In the genomic region with DNA sequence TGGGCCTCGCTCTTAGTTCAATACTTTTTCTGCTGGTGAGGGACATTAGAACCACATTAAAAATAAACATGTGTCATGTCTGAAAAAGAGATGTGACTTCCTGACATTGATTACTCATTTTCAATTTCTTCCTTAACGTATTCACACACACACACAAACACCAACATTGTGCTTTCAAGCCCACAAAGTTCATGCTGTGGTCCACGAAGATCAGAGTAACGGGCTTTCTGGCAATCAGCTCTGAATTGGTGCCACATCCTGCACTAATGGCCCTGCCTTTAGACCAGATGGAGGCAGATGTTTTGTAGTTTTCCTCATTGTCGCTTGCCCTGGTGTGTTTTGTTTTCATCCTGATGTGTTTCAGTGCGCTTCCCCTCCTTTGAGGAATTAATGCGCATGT, we compare ENCODE assay signal across 16 cellular contexts. TPM values are rescaled to one million over a fixed set of nuclear protein-coding genes. Genes with fewer than 3 reads are reported as not detected.
DNase-seq lines count a peak whose midpoint lies in the region; FAIRE-seq and TF ChIP-seq lines count a peak whose summit lies in the region.
"Had no signal": no experiment of that assay in that cellular context is flagged by ENCODE, and none has a peak within 500 bp of the region (broad histone marks: within the 10 kb centered on the region; RNA-seq: fewer than 3 reads in every experiment).

No MANE protein-coding gene starts in this region.

- H3K27ac Mint-ChIP-seq in activated CD4-positive, alpha-beta memory T cell treated with anti-CD3 and anti-CD28 coated beads for 36 hours, result peak overlapping the region; percentile 70
- H3K27ac Mint-ChIP-seq: endodermal cell; stimulated activated naive B cell treated with anti-CD40 and anti-IgM and Interleukin-4, amounts not matched to agents 10 μg/mL and 1 μg/mL and 100 μg/mL, for 72 hours had no signal

- H3K4me3 ChIP-seq in endothelial cell of umbilical vein (replicated peaks in 1 of 3; ENCODE audit: insufficient read depth in 1 of 3, low read depth in 1 of 3, low read length in 3 of 3), result no peak overlapping the region
- H3K4me3 ChIP-seq in ascending aorta, result no peak overlapping the region
- H3K4me3 ChIP-seq: lower lobe of right lung, tibial artery had no signal

- H3K9me1 ChIP-seq in endothelial cell of umbilical vein (replicated peaks; ENCODE audit: control insufficient read depth, extremely low read depth, insufficient read depth, low read length), result no peaks in the 10 kb centered on the region

- no peaks in the 10 kb centered on the region for H3K36me3 Mint-ChIP-seq in activated CD4-positive, alpha-beta memory T cell treated with anti-CD3 and anti-CD28 coated beads for 36 hours
- H3K36me3 Mint-ChIP-seq: stimulated activated naive B cell treated with anti-CD40 and anti-IgM and Interleukin-4, amounts not matched to agents 10 μg/mL and 1 μg/mL and 100 μg/mL, for 72 hours had no signal

- H3K9me3 ChIP-seq in endothelial cell of umbilical vein (replicated peaks; ENCODE audit: control insufficient read depth, insufficient read depth, low read length) (no peaks in the 10 kb centered on the region), ascending aorta (no peaks in the 10 kb centered on the region)
- H3K9me3 ChIP-seq: Caco-2, lower lobe of right lung, tibial artery had no signal

- TF ChIP-seq CTCF in endothelial cell of umbilical vein (IDR thresholded peaks at IDR 0.05; ENCODE audit: extremely low read depth in 1 of 2, insufficient read depth in 1 of 2, low read depth in 1 of 2, low read length in 2 of 2), result no peak
- no peak for TF ChIP-seq CTCF in ascending aorta (IDR thresholded peaks at IDR 0.05)

- H3K4me2 ChIP-seq in endothelial cell of umbilical vein (ENCODE audit: insufficient read depth, low read length), result no peak overlapping the region

- H3K27me3 ChIP-seq in endothelial cell of umbilical vein (ENCODE audit: control insufficient read depth in 2 of 2, insufficient read depth in 2 of 2, low read length in 2 of 2) (no peaks in the 10 kb centered on the region), ascending aorta (no peaks in the 10 kb centered on the region)
- H3K27me3 ChIP-seq: tibial artery had no signal

- dilution Hi-C loops in endothelial cell of umbilical vein (cut with MboI; ENCODE audit: extremely low pct_ligation_motif_present, low sequenced_read_pairs), result no loop called here

- DNase-seq in CD1c-positive myeloid dendritic cell (ENCODE audit: extremely low spot score), result peak; percentile 20
- DNase-seq in ELR (ENCODE audit: low read depth), result peak; percentile 40
- peak; percentile 33 for DNase-seq in activated CD4-positive, alpha-beta memory T cell treated with anti-CD3 and anti-CD28 coated beads for 36 hours
- DNase-seq in endothelial cell of umbilical vein (ENCODE audit: low read depth, low spot score), result no peak
- no peak for DNase-seq in medulla oblongata (ENCODE audit: extremely low spot score)
- no peak for DNase-seq in HuH-7.5 (ENCODE audit: low spot score)
- no peak for DNase-seq in ascending aorta (ENCODE audit: low spot score in 2 of 2)
- DNase-seq: activated naive CD4-positive, alpha-beta T cell; Caco-2; endodermal cell; lower lobe of right lung; NCI-H524; right cardiac atrium; stimulated activated naive B cell treated with anti-CD40 and anti-IgM and Interleukin-4, amounts not matched to agents 10 μg/mL and 1 μg/mL and 100 μg/mL, for 72 hours; tibial artery had no signal

- intact Hi-C loops in activated CD4-positive, alpha-beta memory T cell treated with anti-CD3 and anti-CD28 coated beads for 36 hours (cut with micrococcal nuclease), result loop anchor here (1.0 kb wide), 1 partner anchor 71 kb away; no protein-coding TSS in a partner anchor
- intact Hi-C loops in endothelial cell of umbilical vein (cut with micrococcal nuclease), result no loop called here
- intact Hi-C loops in ascending aorta (cut with DNase I), result no loop called here

- H3K4me3 Mint-ChIP-seq in activated CD4-positive, alpha-beta memory T cell treated with anti-CD3 and anti-CD28 coated beads for 36 hours, result no peak overlapping the region
- H3K4me3 Mint-ChIP-seq: endodermal cell; stimulated activated naive B cell treated with anti-CD40 and anti-IgM and Interleukin-4, amounts not matched to agents 10 μg/mL and 1 μg/mL and 100 μg/mL, for 72 hours had no signal

- H3K4me1 ChIP-seq in endothelial cell of umbilical vein (ENCODE audit: control insufficient read depth, extremely low read depth, insufficient read depth, low read length), result peaks cover 8% of the 10 kb centered on the region
- no peaks in the 10 kb centered on the region for H3K4me1 ChIP-seq in ascending aorta
- H3K4me1 ChIP-seq: tibial artery had no signal

- H3K27me3 Mint-ChIP-seq in activated CD4-positive, alpha-beta memory T cell treated with anti-CD3 and anti-CD28 coated beads for 36 hours, result no peaks in the 10 kb centered on the region

- peaks cover 28% of the 10 kb centered on the region for H3K4me1 Mint-ChIP-seq in activated CD4-positive, alpha-beta memory T cell treated with anti-CD3 and anti-CD28 coated beads for 36 hours (ENCODE audit: low read depth)

- no peak for TF ChIP-seq POLR2A in endothelial cell of umbilical vein (IDR thresholded peaks at IDR 0.05; ENCODE audit: low read depth, low read length)

- no peaks in the 10 kb centered on the region for H3K79me2 ChIP-seq in endothelial cell of umbilical vein (ENCODE audit: control insufficient read depth, insufficient read depth, low read length)

- H3K9ac ChIP-seq in endothelial cell of umbilical vein (replicated peaks; ENCODE audit: extremely low read depth, insufficient read depth, low read length), result no peak overlapping the region

- peak; percentile 74 for FAIRE-seq in endothelial cell of umbilical vein (lab: Jason Lieb, UNC)
- FAIRE-seq: islet of Langerhans had no signal

- no peaks in the 10 kb centered on the region for H4K20me1 ChIP-seq in endothelial cell of umbilical vein (replicated peaks; ENCODE audit: control insufficient read depth, extremely low read depth, insufficient read depth, low read length)

- H2AFZ ChIP-seq in endothelial cell of umbilical vein (ENCODE audit: low read depth, low read length), result no peak overlapping the region

- CTCF ChIA-PET in activated CD4-positive, alpha-beta memory T cell treated with anti-CD3 and anti-CD28 coated beads for 36 hours (lab: Charles Lee), result interaction anchor here (1.0 kb wide), 1 partner anchor 75 kb away, joined by 3 read pairs; no protein-coding TSS in a partner anchor
- CTCF ChIA-PET in endothelial cell of umbilical vein (lab: Charles Lee), result no interaction called here

- POLR2A ChIA-PET in activated CD4-positive, alpha-beta memory T cell treated with anti-CD3 and anti-CD28 coated beads for 36 hours (lab: Charles Lee), result interaction anchor here (0.8 to 1.1 kb wide), 2 partner anchors 48 to 60 kb away, joined by 4 to 5 read pairs; partner anchors contain the start of gene POMP
- POLR2A ChIA-PET in endothelial cell of umbilical vein (lab: Charles Lee), result no interaction called here

- H3K36me3 ChIP-seq in endothelial cell of umbilical vein (ENCODE audit: control insufficient read depth in 2 of 2, extremely low read depth in 1 of 2, insufficient read depth in 2 of 2, low read length in 2 of 2) (no peaks in the 10 kb centered on the region), ascending aorta (no peaks in the 10 kb centered on the region)
- H3K36me3 ChIP-seq: lower lobe of right lung, tibial artery had no signal

- H3K27ac ChIP-seq in endothelial cell of umbilical vein (ENCODE audit: insufficient read depth, low read depth, low read length) (no peak overlapping the region), ascending aorta (no peak overlapping the region)
- H3K27ac ChIP-seq: lower lobe of right lung, tibial artery had no signal

- no peaks in the 10 kb centered on the region for H3K9me3 Mint-ChIP-seq in activated CD4-positive, alpha-beta memory T cell treated with anti-CD3 and anti-CD28 coated beads for 36 hours
- H3K9me3 Mint-ChIP-seq: endodermal cell had no signal

- no TSS peak for BruUV-seq in endothelial cell of umbilical vein (replicated peaks; lab: Mats Ljungman, UMichigan)

TF ChIP-seq in endothelial cell of umbilical vein, 7 proteins besides CTCF, POLR2A, EP300 and RAD21:
- TF ChIP-seq FOS (IDR thresholded peaks at IDR 0.05; ENCODE audit: borderline replicate concordance, insufficient read depth, low read length), result no peak
- TF ChIP-seq EZH2 (IDR thresholded peaks at IDR 0.05; ENCODE audit: borderline replicate concordance, low read depth, low read length, severe bottlenecking), result no peak
- no peak for TF ChIP-seq JUN (IDR thresholded peaks at IDR 0.05; ENCODE audit: borderline replicate concordance, insufficient read depth, insufficient read length, low read depth)
- no peak for TF ChIP-seq MYC (IDR thresholded peaks at IDR 0.05; ENCODE audit: low read depth, low read length)
- no peak for TF ChIP-seq GATA2 (IDR thresholded peaks at IDR 0.05; ENCODE audit: insufficient read depth, insufficient read length, low read depth, low read length)
- no peak for TF ChIP-seq MAX (IDR thresholded peaks at IDR 0.05; ENCODE audit: insufficient read depth, insufficient read length)
- TF ChIP-seq POLR2AphosphoS5 (IDR thresholded peaks at IDR 0.05; ENCODE audit: insufficient read depth, low read depth, low read length), result no peak

RNA-seq across cellular contexts. Expression of gene POMP, which starts 47.9 kb away (rescaled TPM):
- total RNA-seq in activated CD4-positive, alpha-beta memory T cell treated with anti-CD3 and anti-CD28 coated beads for 36 hours, result 100 to 1,000 TPM; 123 to 125 TPM
- total RNA-seq in endothelial cell of umbilical vein, result 88.9 and 105 TPM in 2 replicates
- 18.9 and 27.0 TPM in 2 replicates for polyA plus RNA-seq in endothelial cell of umbilical vein
- 35.9 and 43.4 TPM in 2 replicates for polyA plus RNA-seq in endothelial cell of umbilical vein (2011; cell fraction: cytosol; rRNA removed)
- polyA plus RNA-seq in endothelial cell of umbilical vein (2011; cell fraction: nucleus; rRNA removed), result 16.1 and 21.2 TPM in 2 replicates
- 147 and 198 TPM in 2 replicates for polyA plus RNA-seq in endothelial cell of umbilical vein (2012)
- 19.4 and 27.4 TPM in 2 replicates for polyA minus RNA-seq in endothelial cell of umbilical vein
- polyA minus RNA-seq in endothelial cell of umbilical vein (2011; cell fraction: cytosol; rRNA and poly(A)+ RNA removed), result 18.1 TPM
- 9.2 and 15.1 TPM in 2 replicates for polyA minus RNA-seq in endothelial cell of umbilical vein (2011; cell fraction: nucleus; rRNA and poly(A)+ RNA removed)
- total RNA-seq in ascending aorta, result 25.0 TPM

Comparison
In these comparisons a context has a peak if more than half of its experiments do, and no peak if none do; other contexts are left out.
1. DNase-seq: peak in CD1c-positive myeloid dendritic cell (single experiment), ELR (single experiment) and activated CD4-positive, alpha-beta memory T cell treated with anti-CD3 and anti-CD28 coated beads for 36 hours (single experiment); none in endothelial cell of umbilical vein (single experiment), medulla oblongata (single experiment), HuH-7.5 (single experiment) and ascending aorta (0 of 2).